ENCODE assay signal across 8 cellular contexts in the genomic region with DNA sequence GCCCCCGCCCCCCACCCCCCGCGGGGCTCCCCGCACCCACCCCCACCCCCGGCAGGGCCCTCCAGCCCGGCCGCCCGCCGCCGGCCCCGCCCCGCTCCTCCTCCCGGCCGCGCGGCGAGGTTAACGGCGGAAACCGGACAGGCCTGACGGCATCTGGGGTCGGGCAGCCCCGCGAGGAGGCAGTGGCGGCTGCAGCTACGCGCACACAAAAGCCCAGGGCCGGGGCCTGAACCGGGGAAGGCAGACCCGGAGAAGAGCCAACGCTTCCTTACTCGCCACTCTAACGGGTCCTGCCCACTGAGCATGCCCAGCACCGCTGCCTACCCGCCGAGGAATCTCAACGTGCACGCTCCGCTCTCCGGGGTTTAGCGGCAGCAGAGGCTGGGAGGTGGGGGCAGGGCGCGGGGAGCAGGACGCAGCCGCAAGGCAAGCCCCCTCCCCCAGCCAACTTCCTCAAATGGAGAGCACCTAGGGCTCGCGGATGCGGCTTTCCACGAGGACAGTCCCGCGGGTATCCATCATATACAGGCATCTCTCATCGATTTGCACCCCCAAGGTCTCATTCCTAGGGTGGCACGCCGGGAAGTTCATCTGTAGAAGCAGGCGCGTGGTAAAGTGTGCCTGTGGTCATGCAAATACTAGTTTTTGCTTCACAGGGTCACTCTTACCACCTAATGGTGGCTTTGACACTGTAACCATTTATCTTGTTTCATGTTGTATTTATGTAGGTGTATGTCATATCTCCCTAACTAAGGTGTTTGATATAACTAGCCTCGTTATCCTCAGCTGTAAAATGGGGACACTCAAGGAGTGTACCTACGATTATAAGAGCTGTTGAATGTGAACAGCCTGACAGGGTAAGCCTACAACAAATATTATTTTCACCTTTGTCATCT. TPM values are rescaled to one million over a fixed set of nuclear protein-coding genes. Genes with fewer than 3 reads are reported as not detected.
DNase-seq lines count a peak whose midpoint lies in the region; ATAC-seq and TF ChIP-seq lines count a peak whose summit lies in the region.

TSS of gene MEMO1 (minus strand) at position 339 of the 896 bp plus-strand sequence. CDS start 761 bp downstream, outside the sequence.

- WGBS in adipose tissue, 3 donors = 1% methylated on average over 43 to 58 of the region's 58 CpGs
- WGBS in heart left ventricle, 4 donors = 1 to 5% (median 2%) methylated on average over 11 to 55 of the region's 58 CpGs
- WGBS in transverse colon (ENCODE audit: low coverage in 1 of 2), 2 donors = 0 to 20% methylated on average over 1 to 36 of the region's 58 CpGs

- H3K27me3 ChIP-seq in heart left ventricle = no peaks in the 10 kb centered on the region
- no peaks in the 10 kb centered on the region for H3K27me3 ChIP-seq in transverse colon

- CTCF ChIA-PET in T-cell (lab: Charles Lee) = interaction anchor here in 1 of 2 donors (0.6 kb wide), 1 partner anchor 199 kb away, joined by 7 read pairs; no protein-coding TSS in a partner anchor

- TF ChIP-seq CTCF in GM13977 (IDR thresholded peaks at IDR 0.05; ENCODE audit: extremely low read depth, insufficient read depth, missing control alignments) (no peak), heart left ventricle (IDR thresholded peaks at IDR 0.05) (no peak), transverse colon (IDR thresholded peaks at IDR 0.05) (no peak)

- peak within 1 kb of the TSS; percentile 83 to 90 (median 88) for H3K4me3 Mint-ChIP-seq in T-cell

- H3K4me1 Mint-ChIP-seq in T-cell = peaks cover 38 to 49% (median 42%) of the 10 kb centered on the region in 3 donors

- no peaks in the 10 kb centered on the region for H3K9me3 ChIP-seq in heart left ventricle
- H3K9me3 ChIP-seq in transverse colon = no peaks in the 10 kb centered on the region

- H3K27ac ChIP-seq in adipose tissue (ENCODE audit: low read depth, low read length) (peak within 1 kb of the TSS; percentile 62), heart left ventricle (peak within 1 kb of the TSS; percentile 90 to 99 (median 94)), transverse colon (peak within 1 kb of the TSS; percentile 95 to 98 (median 96))

- peak; percentile 10 for TF ChIP-seq EP300 in transverse colon (IDR thresholded peaks at IDR 0.05; ENCODE audit: low read depth)

- H3K36me3 ChIP-seq in heart left ventricle (peaks cover 0 to 15% (median 3%) of the 10 kb centered on the region in 9 donors), transverse colon (no peaks in the 10 kb centered on the region)

- peak within 1 kb of the TSS; percentile 94 to 95 for H3K27ac Mint-ChIP-seq in T-cell

- no peaks in the 10 kb centered on the region for H3K27me3 Mint-ChIP-seq in T-cell

- no peaks in the 10 kb centered on the region for H3K9me3 Mint-ChIP-seq in T-cell

- H3K4me1 ChIP-seq in heart left ventricle (peaks cover 0 to 47% (median 25%) of the 10 kb centered on the region in 12 donors), transverse colon (peaks cover 0 to 34% (median 28%) of the 10 kb centered on the region in 4 donors)

- peak; percentile 56 for ATAC-seq in HG02870 (IDR thresholded peaks at IDR 0.05; ENCODE audit: unreplicated experiment)
- peak; percentile 72 to 78 (median 76) for ATAC-seq in T-cell (replicated peaks in 1 of 4)
- peak; percentile 90 to 94 (median 92) for ATAC-seq in heart left ventricle

- peak within 1 kb of the TSS; percentile 28 to 98 (median 88) for H3K4me3 ChIP-seq in heart left ventricle
- peak within 1 kb of the TSS; percentile 73 to 92 (median 84) for H3K4me3 ChIP-seq in transverse colon

- DNase-seq in GM13977 (ENCODE audit: low spot score) (peak; percentile 92), NCI-H146 (lab: John Stamatoyannopoulos, UW) (peak; percentile 96), T-cell (peak; percentile 83 to 95 (median 90)), heart left ventricle (peak; percentile 95 to 97 (median 96)), pons (ENCODE audit: low spot score) (peak; percentile 91), transverse colon (peak; percentile 95)

- H3K36me3 Mint-ChIP-seq in T-cell = peaks cover 1% of the 10 kb centered on the region

- peak in 1 of 2 donors; percentile 73 for TF ChIP-seq POLR2A in heart left ventricle (IDR thresholded peaks at IDR 0.05)
- peak; percentile 69 for TF ChIP-seq POLR2A in transverse colon (IDR thresholded peaks at IDR 0.05)

- intact Hi-C loops in heart left ventricle (cut with DNase I) (loop anchor here in 7 of 10 donors (1.0 to 10.0 kb wide), 9 partner anchors 51 to 346 kb away; partner anchors contain the start of genes SPAST (in 5 of the 7), BIRC6 (in 1 of the 7) and SLC30A6 (in 1 of the 7)), transverse colon (cut with DNase I; ENCODE audit: low total_unique reads) (loop anchor here (5.0 kb wide), 1 partner anchor 1464 kb away; no protein-coding TSS in a partner anchor)

- POLR2A ChIA-PET in T-cell (lab: Charles Lee) = no interaction called here

- in situ Hi-C loops in GM13977 (cut with MboI; ENCODE audit: low pct_unique_long_range_greater_than_20kb, low sequenced_read_pairs, unreplicated experiment) = no loop called here
- in situ Hi-C loops in transverse colon (cut with MboI; ENCODE audit: low pct_ligation_motif_present in 1 of 4, low pct_unique_long_range_greater_than_20kb in 1 of 4, low sequenced_read_pairs in 3 of 4) = no loop called here

RNA-seq across cellular contexts. Expression of gene MEMO1, which starts in this region (rescaled TPM):
- total RNA-seq in T-cell (10 to 100 TPM; 35.0 to 46.3 (median 41.5) TPM), heart left ventricle (10 to 100 TPM; 20.1 to 73.3 (median 53.0) TPM), transverse colon (10 to 100 TPM in 3 of 4 donors, 1 to 10 TPM in 1; 7.5 to 25.1 (median 17.0) TPM)
- polyA plus RNA-seq in adipose tissue (10 to 100 TPM; 16.4 to 30.0 (median 29.8) TPM), heart left ventricle (10 to 100 TPM; 41.6 to 94.8 TPM)

Comparison
In these comparisons a context has a peak if more than half of its experiments do, and no peak if none do; other contexts are left out.
1. Peak in every context shown above with its lines: DNase-seq, ATAC-seq, H3K4me3 ChIP-seq and H3K27ac ChIP-seq.